ENCODE assay signal across 17 cellular contexts in genomic region chr9:121771851-121772599, GRCh38.
A peak's percentile ranks its signal among the peaks of the same experiment; 100 is the strongest.
DNase-seq lines count a peak whose midpoint lies in the region; ATAC-seq and TF ChIP-seq lines count a peak whose summit lies in the region.
"Had no signal": no experiment of that assay in that cellular context is flagged by ENCODE, and none has a peak within 500 bp of the region (broad histone marks: within the 10 kb centered on the region; RNA-seq: fewer than 3 reads in every experiment).

No MANE protein-coding gene starts in this region.

- H3K27me3 ChIP-seq in BLaER1 (no peaks in the 10 kb centered on the region), left lung (no peaks in the 10 kb centered on the region)
- no peaks in the 10 kb centered on the region for H3K27me3 ChIP-seq in CD4-positive, alpha-beta memory T cell (ENCODE audit: insufficient read depth, low read length)
- H3K27me3 ChIP-seq: colonic mucosa, Peyer's patch had no signal

- no peak overlapping the region for H3K4me3 ChIP-seq in BLaER1
- no peak overlapping the region for H3K4me3 ChIP-seq in left lung
- H3K4me3 ChIP-seq in CD4-positive, alpha-beta memory T cell (ENCODE audit: low read length in 2 of 2), result no peak overlapping the region
- H3K4me3 ChIP-seq: colonic mucosa, Peyer's patch had no signal

- POLR2A ChIA-PET in CD4-positive, alpha-beta memory T cell (lab: Charles Lee; ENCODE audit: partially characterized antibody), result no interaction called here

- DNase-seq in chondrocyte (ENCODE audit: low spot score), result no peak
- peak; percentile 29 to 65 for DNase-seq in left lung
- DNase-seq in sciatic nerve (ENCODE audit: low spot score), result no peak
- no peak for DNase-seq in germinal center (ENCODE audit: low spot score)
- no peak for DNase-seq in CD4-positive, alpha-beta memory T cell
- no peak for DNase-seq in activated T-cell treated with anti-CD3 and anti-CD28 coated beads, Interleukin-2, amount 50 U/mL, for 24 hours
- DNase-seq: activated CD4-positive, alpha-beta memory T cell treated with anti-CD3 and anti-CD28 coated beads for 36 hours; colonic mucosa; COR-L47; naive B cell; NCI-H69 had no signal

- peaks cover 37% of the 10 kb centered on the region for H3K36me3 Mint-ChIP-seq in chondrocyte (ENCODE audit: low read depth)
- H3K36me3 Mint-ChIP-seq in CD4-positive, alpha-beta memory T cell, result no peaks in the 10 kb centered on the region
- no peaks in the 10 kb centered on the region for H3K36me3 Mint-ChIP-seq in activated T-cell treated with anti-CD3 and anti-CD28 coated beads, Interleukin-2, amount 50 U/mL, for 24 hours (ENCODE audit: low read depth)
- H3K36me3 Mint-ChIP-seq: activated CD4-positive, alpha-beta memory T cell treated with anti-CD3 and anti-CD28 coated beads for 36 hours; naive B cell; stimulated activated effector memory CD8-positive, alpha-beta T cell treated with anti-CD3 and anti-CD28 coated beads, Interleukin-12 subunit alpha, Interleukin-12 subunit beta, amount 100 ng/mL, for 72 hours; T-cell had no signal

- peak overlapping the region; percentile 93 for H3K27ac Mint-ChIP-seq in chondrocyte (ENCODE audit: unreplicated experiment)
- no peak overlapping the region for H3K27ac Mint-ChIP-seq in CD4-positive, alpha-beta memory T cell
- no peak overlapping the region for H3K27ac Mint-ChIP-seq in activated T-cell treated with anti-CD3 and anti-CD28 coated beads, Interleukin-2, amount 50 U/mL, for 24 hours
- H3K27ac Mint-ChIP-seq: activated CD4-positive, alpha-beta memory T cell treated with anti-CD3 and anti-CD28 coated beads for 36 hours; naive B cell; stimulated activated effector memory CD8-positive, alpha-beta T cell treated with anti-CD3 and anti-CD28 coated beads, Interleukin-12 subunit alpha, Interleukin-12 subunit beta, amount 100 ng/mL, for 72 hours; T-cell had no signal

- no peak for TF ChIP-seq CTCF in chondrocyte (IDR thresholded peaks at IDR 0.05)
- TF ChIP-seq CTCF in left lung (IDR thresholded peaks at IDR 0.05), result no peak

- H3K27me3 Mint-ChIP-seq in chondrocyte (ENCODE audit: low read depth), result no peaks in the 10 kb centered on the region
- H3K27me3 Mint-ChIP-seq in CD4-positive, alpha-beta memory T cell, result peaks cover 0 to 3% of the 10 kb centered on the region in 2 donors
- peaks cover 4% of the 10 kb centered on the region for H3K27me3 Mint-ChIP-seq in activated T-cell treated with anti-CD3 and anti-CD28 coated beads, Interleukin-2, amount 50 U/mL, for 24 hours
- H3K27me3 Mint-ChIP-seq: activated CD4-positive, alpha-beta memory T cell treated with anti-CD3 and anti-CD28 coated beads for 36 hours; naive B cell; T-cell had no signal

- H3K27ac ChIP-seq in BLaER1, result peak overlapping the region; percentile 29; the same call in 1 of the 2 replicates
- no peak overlapping the region for H3K27ac ChIP-seq in left lung
- H3K27ac ChIP-seq in CD4-positive, alpha-beta memory T cell (ENCODE audit: low read depth, low read length), result no peak overlapping the region
- H3K27ac ChIP-seq: colonic mucosa, Peyer's patch, VCaP had no signal

- no peaks in the 10 kb centered on the region for H3K9me3 ChIP-seq in BLaER1
- no peaks in the 10 kb centered on the region for H3K9me3 ChIP-seq in left lung
- no peaks in the 10 kb centered on the region for H3K9me3 ChIP-seq in CD4-positive, alpha-beta memory T cell (ENCODE audit: control insufficient read depth in 1 of 2, low read length in 2 of 2)
- H3K9me3 ChIP-seq: colonic mucosa, Peyer's patch had no signal

- H3K36me3 ChIP-seq in BLaER1 (peaks cover 87% of the 10 kb centered on the region), left lung (peaks cover 0 to 95% of the 10 kb centered on the region in 2 donors)
- no peaks in the 10 kb centered on the region for H3K36me3 ChIP-seq in CD4-positive, alpha-beta memory T cell (ENCODE audit: insufficient read depth, low read length)

- no peak overlapping the region for H3K4me3 Mint-ChIP-seq in chondrocyte (ENCODE audit: unreplicated experiment)
- no peak overlapping the region for H3K4me3 Mint-ChIP-seq in CD4-positive, alpha-beta memory T cell
- H3K4me3 Mint-ChIP-seq in activated T-cell treated with anti-CD3 and anti-CD28 coated beads, Interleukin-2, amount 50 U/mL, for 24 hours, result no peak overlapping the region
- H3K4me3 Mint-ChIP-seq: activated CD4-positive, alpha-beta memory T cell treated with anti-CD3 and anti-CD28 coated beads for 36 hours; naive B cell; stimulated activated effector memory CD8-positive, alpha-beta T cell treated with anti-CD3 and anti-CD28 coated beads, Interleukin-12 subunit alpha, Interleukin-12 subunit beta, amount 100 ng/mL, for 72 hours; T-cell had no signal

- peak; percentile 13 for ATAC-seq in left lung
- peak; percentile 68 for ATAC-seq in sciatic nerve
- ATAC-seq in GM19328 (IDR thresholded peaks at IDR 0.05; ENCODE audit: unreplicated experiment), result no peak
- ATAC-seq: stimulated activated effector memory CD8-positive, alpha-beta T cell treated with anti-CD3 and anti-CD28 coated beads, Interleukin-12 subunit alpha, Interleukin-12 subunit beta, amount 100 ng/mL, for 72 hours; T-cell had no signal

- CTCF ChIA-PET in CD4-positive, alpha-beta memory T cell (lab: Charles Lee; ENCODE audit: partially characterized antibody), result no interaction called here

- intact Hi-C loops in left lung (cut with DNase I), result no loop called here
- intact Hi-C loops in sciatic nerve (cut with DNase I), result no loop called here
- intact Hi-C loops in CD4-positive, alpha-beta memory T cell (cut with micrococcal nuclease), result no loop called here

- no peaks in the 10 kb centered on the region for H4K20me1 ChIP-seq in BLaER1

- H3K9ac ChIP-seq in BLaER1, result no peak overlapping the region

- peaks cover 32% of the 10 kb centered on the region for H3K4me1 ChIP-seq in BLaER1
- no peaks in the 10 kb centered on the region for H3K4me1 ChIP-seq in left lung
- no peaks in the 10 kb centered on the region for H3K4me1 ChIP-seq in CD4-positive, alpha-beta memory T cell (ENCODE audit: insufficient read depth, low read length)
- H3K4me1 ChIP-seq: colonic mucosa, Peyer's patch had no signal

- no peaks in the 10 kb centered on the region for H3K9me3 Mint-ChIP-seq in chondrocyte (ENCODE audit: low read depth)
- peaks cover 0 to 3% (median 0%) of the 10 kb centered on the region in 8 donors for H3K9me3 Mint-ChIP-seq in CD4-positive, alpha-beta memory T cell
- no peaks in the 10 kb centered on the region for H3K9me3 Mint-ChIP-seq in activated T-cell treated with anti-CD3 and anti-CD28 coated beads, Interleukin-2, amount 50 U/mL, for 24 hours
- H3K9me3 Mint-ChIP-seq: activated CD4-positive, alpha-beta memory T cell treated with anti-CD3 and anti-CD28 coated beads for 36 hours; naive B cell; stimulated activated effector memory CD8-positive, alpha-beta T cell treated with anti-CD3 and anti-CD28 coated beads, Interleukin-12 subunit alpha, Interleukin-12 subunit beta, amount 100 ng/mL, for 72 hours; T-cell had no signal

- no peak overlapping the region for H3K4me2 ChIP-seq in BLaER1

- H3K4me1 Mint-ChIP-seq in chondrocyte (ENCODE audit: low read depth), result peaks cover 48% of the 10 kb centered on the region
- H3K4me1 Mint-ChIP-seq in CD4-positive, alpha-beta memory T cell, result no peaks in the 10 kb centered on the region
- no peaks in the 10 kb centered on the region for H3K4me1 Mint-ChIP-seq in activated T-cell treated with anti-CD3 and anti-CD28 coated beads, Interleukin-2, amount 50 U/mL, for 24 hours (ENCODE audit: low read depth)
- H3K4me1 Mint-ChIP-seq: stimulated activated effector memory CD8-positive, alpha-beta T cell treated with anti-CD3 and anti-CD28 coated beads, Interleukin-12 subunit alpha, Interleukin-12 subunit beta, amount 100 ng/mL, for 72 hours; T-cell had no signal

Comparison
In these comparisons a context has a peak if more than half of its experiments do, and no peak if none do; other contexts are left out.
1. DNase-seq: peak in left lung (2 of 2); none in chondrocyte (single experiment), sciatic nerve (single experiment), germinal center (single experiment), CD4-positive, alpha-beta memory T cell (0 of 5) and activated T-cell treated with anti-CD3 and anti-CD28 coated beads, Interleukin-2, amount 50 U/mL, for 24 hours (single experiment).